1 cellular context compared by ENCODE assay signal in genomic region chr15:85379403-85380131, GRCh38.
TF ChIP-seq lines count a peak whose summit lies in the region.

No MANE protein-coding gene starts in this region.

TF ChIP-seq in IMR-90, 13 proteins besides CTCF, POLR2A, EP300 and RAD21 (continued from another document):
- TF ChIP-seq BHLHE40 (IDR thresholded peaks at IDR 0.05; ENCODE audit: low read depth, low read length) (no peak), RCOR1 (IDR thresholded peaks at IDR 0.05; ENCODE audit: insufficient replicate concordance, low read length) (no peak), CEBPB (IDR thresholded peaks at IDR 0.05; ENCODE audit: low read depth, low read length) (no peak), ELK1 (IDR thresholded peaks at IDR 0.05; ENCODE audit: borderline replicate concordance, low read depth, low read length) (no peak), MXI1 (IDR thresholded peaks at IDR 0.05; ENCODE audit: borderline replicate concordance, low read depth, low read length) (no peak), FOS (IDR thresholded peaks at IDR 0.05; ENCODE audit: low read depth, low read length) (no peak)
